In the genomic region with DNA sequence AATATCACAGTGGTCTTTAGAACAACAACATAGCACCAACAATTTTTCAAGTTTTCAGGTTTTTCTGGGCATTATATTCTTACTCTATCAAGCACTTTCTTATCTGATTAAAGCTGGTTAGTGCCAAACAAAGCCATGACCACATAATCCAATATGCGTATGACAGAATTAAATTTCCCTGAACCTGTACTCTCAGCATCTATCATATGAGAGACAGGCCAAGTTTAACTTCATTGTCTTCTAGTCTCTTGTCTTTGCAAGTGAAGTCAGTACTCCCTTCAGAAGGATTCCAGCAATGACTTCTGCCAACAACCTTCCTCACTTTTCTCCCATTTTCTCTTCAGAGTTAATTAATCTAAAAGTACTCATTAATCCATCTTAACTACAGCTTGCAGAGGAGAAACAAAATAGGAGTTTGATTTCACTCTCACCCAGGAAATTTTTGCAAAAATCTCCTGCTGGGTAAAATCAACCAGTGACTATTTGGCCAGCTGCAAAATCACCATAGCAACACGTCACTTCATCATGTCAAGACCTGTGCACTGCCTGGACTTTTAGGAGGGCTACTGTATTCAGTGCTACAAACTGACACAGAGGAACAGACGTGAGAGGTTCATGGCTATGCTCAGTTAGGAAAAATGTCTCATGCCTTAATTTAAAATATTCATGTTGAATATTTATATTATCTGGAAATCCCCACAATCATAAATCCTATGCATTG, we compare ENCODE assay signal across 17 cellular contexts.
A peak's percentile ranks its signal among the peaks of the same experiment; 100 is the strongest.
DNase-seq lines count a peak whose midpoint lies in the region; ATAC-seq and TF ChIP-seq lines count a peak whose summit lies in the region.
"Had no signal": no experiment of that assay in that cellular context is flagged by ENCODE, and none has a peak within 500 bp of the region (broad histone marks: within the 10 kb centered on the region; RNA-seq: fewer than 3 reads in every experiment).

No MANE protein-coding gene starts in this region.

- peak; percentile 65 for DNase-seq in DMS153 (lab: John Stamatoyannopoulos, UW)
- no peak for DNase-seq in DMS153 treated with DMSO at 0.1 percent for 48 hours (lab: John Stamatoyannopoulos, UW; ENCODE audit: unreplicated experiment)
- peak; percentile 35 for DNase-seq in NCI-H446 treated with DMSO at 0.1 percent for 48 hours (lab: John Stamatoyannopoulos, UW)
- DNase-seq in retinal pigment epithelial cell (ENCODE audit: low read depth) = peak; percentile 33
- DNase-seq in SW 1271 (lab: John Stamatoyannopoulos, UW) = no peak
- DNase-seq: activated CD4-positive, alpha-beta T cell treated with anti-CD3 and anti-CD28 coated beads for 48 hours; activated CD8-positive, alpha-beta memory T cell treated with anti-CD3 and anti-CD28 coated beads, Interleukin-2, amount 50 U/mL, for 4 hours; cortex of kidney; NCI-H2029; psoas muscle; Right ventricle myocardium superior; stimulated activated naive CD4-positive, alpha-beta T cell treated with Interleukin-2 at 50 U/mL for 16 hours had no signal

- peak; percentile 71 for ATAC-seq in SK-N-SH treated with all-trans-retinoic acid at 6 μM for 48 hours
- no peak for ATAC-seq in esophagus mucosa
- no peak for ATAC-seq in HG03460 (IDR thresholded peaks at IDR 0.05; ENCODE audit: unreplicated experiment)
- ATAC-seq: psoas muscle had no signal

- no peak overlapping the region for H3K4me3 ChIP-seq in retinal pigment epithelial cell (ENCODE audit: low read length)
- H3K4me3 ChIP-seq: ascending aorta, lung, psoas muscle had no signal

- no peak for TF ChIP-seq CTCF in retinal pigment epithelial cell (conservative IDR thresholded peaks at IDR 0.05; ENCODE audit: low read depth, low read length)

TF ChIP-seq in SK-N-SH treated with all-trans-retinoic acid at 6 μM for 48 hours, 23 proteins besides CTCF, POLR2A, EP300 and RAD21:
- TF ChIP-seq SNAI2 (CRISPR knock-in tag; IDR thresholded peaks at IDR 0.05) (no peak), TCF4 (CRISPR knock-in tag; IDR thresholded peaks at IDR 0.05; ENCODE audit: borderline replicate concordance) (no peak), GLIS3 (CRISPR knock-in tag; IDR thresholded peaks at IDR 0.05) (no peak), OSR1 (CRISPR knock-in tag; IDR thresholded peaks at IDR 0.05) (no peak), ZFP30 (CRISPR knock-in tag; IDR thresholded peaks at IDR 0.05) (no peak), TOX (CRISPR knock-in tag; IDR thresholded peaks at IDR 0.05; ENCODE audit: borderline replicate concordance) (no peak), ZC3H10 (CRISPR knock-in tag; IDR thresholded peaks at IDR 0.05) (no peak), ISL1 (CRISPR knock-in tag; IDR thresholded peaks at IDR 0.05) (no peak), CREB5 (CRISPR knock-in tag; IDR thresholded peaks at IDR 0.05; ENCODE audit: low read depth) (no peak), TSHZ2 (CRISPR knock-in tag; IDR thresholded peaks at IDR 0.05) (no peak), ESRRG (CRISPR knock-in tag; IDR thresholded peaks at IDR 0.05) (no peak)
- TF ChIP-seq, protein P1, sequence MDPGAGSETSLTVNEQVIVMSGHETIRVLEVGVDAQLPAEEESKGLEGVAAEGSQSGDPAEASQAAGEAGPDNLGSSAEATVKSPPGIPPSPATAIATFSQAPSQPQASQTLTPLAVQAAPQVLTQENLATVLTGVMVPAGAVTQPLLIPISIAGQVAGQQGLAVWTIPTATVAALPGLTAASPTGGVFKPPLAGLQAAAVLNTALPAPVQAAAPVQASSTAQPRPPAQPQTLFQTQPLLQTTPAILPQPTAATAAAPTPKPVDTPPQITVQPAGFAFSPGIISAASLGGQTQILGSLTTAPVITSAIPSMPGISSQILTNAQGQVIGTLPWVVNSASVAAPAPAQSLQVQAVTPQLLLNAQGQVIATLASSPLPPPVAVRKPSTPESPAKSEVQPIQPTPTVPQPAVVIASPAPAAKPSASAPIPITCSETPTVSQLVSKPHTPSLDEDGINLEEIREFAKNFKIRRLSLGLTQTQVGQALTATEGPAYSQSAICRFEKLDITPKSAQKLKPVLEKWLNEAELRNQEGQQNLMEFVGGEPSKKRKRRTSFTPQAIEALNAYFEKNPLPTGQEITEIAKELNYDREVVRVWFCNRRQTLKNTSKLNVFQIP (CRISPR knock-in tag; IDR thresholded peaks at IDR 0.05; ENCODE audit: borderline replicate concordance, low read depth) = no peak
TF ChIP-seq in SK-N-SH treated with all-trans-retinoic acid at 6 μM for 48 hours: peak in this region for 0.

Comparison
In these comparisons a context has a peak if more than half of its experiments do, and no peak if none do; other contexts are left out.
1. DNase-seq: peak in DMS153 (single experiment), NCI-H446 treated with DMSO at 0.1 percent for 48 hours (single experiment) and retinal pigment epithelial cell (single experiment); none in DMS153 treated with DMSO at 0.1 percent for 48 hours (single experiment) and SW 1271 (0 of 2).